In the genomic region with DNA sequence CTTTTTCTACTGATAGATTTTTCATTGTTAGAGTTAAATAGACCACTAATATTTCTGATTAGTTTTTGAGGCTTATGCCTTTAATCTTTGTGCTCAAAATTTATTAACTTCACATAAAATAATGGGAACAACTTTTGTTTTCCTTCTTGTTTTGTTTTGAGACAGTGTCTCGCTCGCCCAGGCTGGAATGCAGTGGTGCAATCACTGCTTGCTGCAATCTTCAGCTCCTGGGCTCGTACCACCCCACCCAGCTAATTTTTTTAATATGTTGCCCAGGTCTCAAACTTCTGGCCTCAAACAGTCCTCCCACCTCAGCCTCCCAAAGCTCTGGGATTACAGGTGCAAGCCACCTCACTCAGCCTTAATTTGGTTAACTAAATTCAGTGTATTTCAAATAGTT, we compare ENCODE assay signal across 21 cellular contexts.
"Had no signal": no experiment of that assay in that cellular context is flagged by ENCODE, and none has a peak within 500 bp of the region (broad histone marks: within the 10 kb centered on the region; RNA-seq: fewer than 3 reads in every experiment).

No MANE protein-coding gene starts in this region.

- ATAC-seq: activated T-cell treated with anti-CD3 and anti-CD28 coated beads, Interleukin-2, amount 50 U/mL, for 72 hours; foreskin keratinocyte; stimulated activated naive CD8-positive, alpha-beta T cell treated with anti-CD3 and anti-CD28 coated beads, Interleukin-15, Interleukin-2, amounts not matched to agents 100 U/mL and 50 U/mL, for 24 hours had no signal

- H3K4me3 Mint-ChIP-seq: activated CD4-positive, alpha-beta T cell treated with anti-CD3 and anti-CD28 coated beads, Interleukin-2, amount 10 ng/mL, durations not matched to agents 7 days and 5 days; activated naive CD8-positive, alpha-beta T cell; activated T-cell treated with anti-CD3 and anti-CD28 coated beads, Interleukin-2, amount 50 U/mL, for 72 hours; nephron progenitor cell had no signal

- H3K27ac ChIP-seq: colonic mucosa, esophagus muscularis mucosa, foreskin keratinocyte, tibial nerve, vagina had no signal

- H3K4me1 ChIP-seq: colonic mucosa, esophagus muscularis mucosa, foreskin keratinocyte, vagina had no signal

- H3K27me3 ChIP-seq: colonic mucosa, esophagus muscularis mucosa, foreskin keratinocyte, tibial nerve, vagina had no signal

- H3K4me3 ChIP-seq: colonic mucosa, esophagus muscularis mucosa, tibial nerve, vagina had no signal

- H3K36me3 ChIP-seq: colonic mucosa had no signal

- H3K9me3 ChIP-seq: colonic mucosa, esophagus muscularis mucosa, vagina had no signal

- H3K4me1 Mint-ChIP-seq: activated CD4-positive, alpha-beta T cell treated with anti-CD3 and anti-CD28 coated beads, Interleukin-2, amount 10 ng/mL, durations not matched to agents 7 days and 5 days; nephron progenitor cell had no signal

- H3K27me3 Mint-ChIP-seq: activated CD4-positive, alpha-beta T cell treated with anti-CD3 and anti-CD28 coated beads, Interleukin-2, amount 10 ng/mL, durations not matched to agents 7 days and 5 days; activated naive CD8-positive, alpha-beta T cell had no signal

- DNase-seq: activated CD4-positive, alpha-beta T cell treated with anti-CD3 and anti-CD28 coated beads, Interleukin-2, amount 10 ng/mL, durations not matched to agents 7 days and 5 days; activated CD8-positive, alpha-beta memory T cell treated with anti-CD3 and anti-CD28 coated beads for 24 hours; activated CD8-positive, alpha-beta memory T cell treated with anti-CD3 and anti-CD28 coated beads, Interleukin-2, amount 50 U/mL, for 48 hours; activated gamma-delta T cell; activated T-cell treated with anti-CD3 and anti-CD28 coated beads, Interleukin-2, amount 50 U/mL, for 72 hours; amygdala; central memory CD4-positive, alpha-beta T cell; colonic mucosa; foreskin keratinocyte; hypothalamus; mammary epithelial cell; nephron progenitor cell; nucleus accumbens; retina; stimulated activated CD4-positive, alpha-beta T cell treated with anti-CD3 and anti-CD28 coated beads, Interleukin-12 subunit alpha, Interleukin-12 subunit beta, amount 100 ng/mL, for 4 hours; stimulated activated CD4-positive, alpha-beta T cell treated with anti-CD3 and anti-CD28 coated beads, Interleukin-1b, Interleukin-23, amount 100 ng/mL, for 48 hours; stimulated activated naive CD8-positive, alpha-beta T cell treated with anti-CD3 and anti-CD28 coated beads, Interleukin-15, Interleukin-2, amounts not matched to agents 100 U/mL and 50 U/mL, for 24 hours had no signal

- H3K27ac Mint-ChIP-seq: activated CD4-positive, alpha-beta T cell treated with anti-CD3 and anti-CD28 coated beads, Interleukin-2, amount 10 ng/mL, durations not matched to agents 7 days and 5 days; activated naive CD8-positive, alpha-beta T cell had no signal

- H3K9me3 Mint-ChIP-seq: activated CD4-positive, alpha-beta T cell treated with anti-CD3 and anti-CD28 coated beads, Interleukin-2, amount 10 ng/mL, durations not matched to agents 7 days and 5 days; activated T-cell treated with anti-CD3 and anti-CD28 coated beads, Interleukin-2, amount 50 U/mL, for 72 hours had no signal
